In genomic region chr12:46373303-46374182, GRCh38 we compare ENCODE assay signal across 8 cellular contexts. TPM values are rescaled to one million over a fixed set of nuclear protein-coding genes. Genes with fewer than 3 reads are reported as not detected.
DNase-seq lines count a peak whose midpoint lies in the region; ATAC-seq, FAIRE-seq and TF ChIP-seq lines count a peak whose summit lies in the region.

No MANE protein-coding gene starts in this region.

- H3K4me1 Mint-ChIP-seq in CD4-positive, alpha-beta memory T cell = peaks cover 32 to 59% (median 36%) of the 10 kb centered on the region in 4 donors

- FAIRE-seq in kidney (lab: Jason Lieb, UNC) = no peak

- peak overlapping the region; percentile 76 to 93 for H3K4me3 ChIP-seq in CD4-positive, alpha-beta memory T cell (ENCODE audit: low read length in 2 of 2)
- H3K4me3 ChIP-seq in HUES6 (ENCODE audit: low read depth, low read length) (peak overlapping the region; percentile 81), mammary epithelial cell (replicated peaks in 1 of 3; ENCODE audit: insufficient read depth in 1 of 3, low read depth in 2 of 3, low read length in 3 of 3) (peak overlapping the region; percentile 55 to 91 (median 74)), kidney (ENCODE audit: low read length in 2 of 2) (peak overlapping the region; percentile 76 to 96), spleen (peak overlapping the region; percentile 84 to 99 (median 94))

- H3K79me2 ChIP-seq in mammary epithelial cell (ENCODE audit: insufficient read depth, low read length) = peaks cover 53% of the 10 kb centered on the region

- CTCF ChIA-PET in CD4-positive, alpha-beta memory T cell (lab: Charles Lee; ENCODE audit: partially characterized antibody) = interaction anchor here (1.0 kb wide), 1 partner anchor 212 kb away, joined by 3 read pairs; no protein-coding TSS in a partner anchor
- CTCF ChIA-PET in mammary epithelial cell (lab: Charles Lee; ENCODE audit: low non-redundant PET) = interaction anchor here (0.5 kb wide), 2 partner anchors 30 to 329 kb away, joined by 3 to 6 read pairs; no protein-coding TSS in a partner anchor

- no peaks in the 10 kb centered on the region for H3K9me3 ChIP-seq in CD4-positive, alpha-beta memory T cell (ENCODE audit: control insufficient read depth in 1 of 2, low read length in 2 of 2)
- H3K9me3 ChIP-seq in HUES6 (ENCODE audit: control insufficient read depth, insufficient read depth, low read depth, low read length) (no peaks in the 10 kb centered on the region), mammary epithelial cell (replicated peaks; ENCODE audit: insufficient read depth, low read length) (no peaks in the 10 kb centered on the region), kidney (ENCODE audit: control insufficient read depth in 1 of 2, low read length in 2 of 2) (no peaks in the 10 kb centered on the region), spleen (no peaks in the 10 kb centered on the region)

- H3K9ac ChIP-seq in HUES6 (ENCODE audit: low read length) (peak overlapping the region; percentile 88), mammary epithelial cell (ENCODE audit: insufficient read depth, low read length) (peak overlapping the region; percentile 98), kidney (ENCODE audit: low read length in 2 of 2) (peak overlapping the region; percentile 79 to 95)

- H2AFZ ChIP-seq in mammary epithelial cell (ENCODE audit: low read depth, low read length) = peak overlapping the region; percentile 95

- H3K36me3 Mint-ChIP-seq in CD4-positive, alpha-beta memory T cell = peaks cover 15 to 39% of the 10 kb centered on the region in 2 donors

- no peak for TF ChIP-seq POLR2A in spleen (IDR thresholded peaks at IDR 0.05)

- H4K20me1 ChIP-seq in mammary epithelial cell (ENCODE audit: insufficient read depth, low read length) = peaks cover 19% of the 10 kb centered on the region

- H3K27me3 Mint-ChIP-seq in CD4-positive, alpha-beta memory T cell = peaks cover 0 to 6% of the 10 kb centered on the region in 2 donors

- peak; percentile 38 to 47 (median 46) for DNase-seq in CD4-positive, alpha-beta memory T cell
- DNase-seq in T-helper 9 cell (peak; percentile 25), mammary epithelial cell (peak; percentile 58), kidney (peak; percentile 86), spleen (peak; percentile 91), NCI-H1048 (lab: John Stamatoyannopoulos, UW) (no peak)

- no peaks in the 10 kb centered on the region for H3K27me3 ChIP-seq in CD4-positive, alpha-beta memory T cell (ENCODE audit: insufficient read depth, low read length)
- peaks cover 2% of the 10 kb centered on the region; the same call in 1 of the 2 replicates for H3K27me3 ChIP-seq in HUES6 (ENCODE audit: control insufficient read depth, insufficient read depth, low read length)
- no peaks in the 10 kb centered on the region for H3K27me3 ChIP-seq in mammary epithelial cell (ENCODE audit: insufficient read depth, low read length)
- H3K27me3 ChIP-seq in spleen (replicated peaks in 1 of 7) = no peaks in the 10 kb centered on the region

- whole genome bisulfite sequencing in mammary epithelial cell (ENCODE audit: low coverage, missing lambda C conversion rate) = 53% methylated on average over 27 of the region's 33 CpGs
- 7 to 12% (median 8%) methylated on average over 33 of the region's 33 CpGs for WGBS in spleen, 5 donors

- H3K27ac Mint-ChIP-seq in CD4-positive, alpha-beta memory T cell = peak overlapping the region; percentile 91 to 99 (median 99)

- intact Hi-C loops in CD4-positive, alpha-beta memory T cell (cut with micrococcal nuclease) = loop anchor here (1.0 to 10.0 kb wide), 6 partner anchors 26 to 1156 kb away; partner anchors contain the start of gene ANO6
- intact Hi-C loops in mammary epithelial cell (cut with micrococcal nuclease) (loop anchor here (2.0 to 5.0 kb wide), 3 partner anchors 69 to 649 kb away; no protein-coding TSS in a partner anchor), kidney (cut with DNase I) (no loop called here), spleen (cut with DNase I; ENCODE audit: low total_unique reads) (no loop called here)

- peak in 1 of 2 donors; percentile 1 for TF ChIP-seq CTCF in mammary epithelial cell (conservative IDR thresholded peaks at IDR 0.05 in 1 of 2, IDR thresholded peaks at IDR 0.05 in 1 of 2; ENCODE audit: extremely low read depth in 1 of 2, insufficient read depth in 1 of 2, low read depth in 1 of 2, low read length in 2 of 2)
- no peak for TF ChIP-seq CTCF in kidney (IDR thresholded peaks at IDR 0.05; ENCODE audit: borderline replicate concordance, extremely low read depth, insufficient read depth)
- TF ChIP-seq CTCF in spleen (IDR thresholded peaks at IDR 0.05 in 8 of 11, conservative IDR thresholded peaks at IDR 0.05 in 3 of 11) = peak in 1 of 11 experiments; percentile 7

- peak overlapping the region; percentile 93 for H3K4me2 ChIP-seq in mammary epithelial cell (ENCODE audit: insufficient read depth, low read depth, low read length)

- peak overlapping the region; percentile 94 to 99 (median 96) for H3K4me3 Mint-ChIP-seq in CD4-positive, alpha-beta memory T cell

- H3K4me1 ChIP-seq in CD4-positive, alpha-beta memory T cell (ENCODE audit: insufficient read depth, low read length) = peaks cover 45% of the 10 kb centered on the region
- H3K4me1 ChIP-seq in HUES6 (ENCODE audit: control insufficient read depth, insufficient read depth, low read length) (peaks cover 27% of the 10 kb centered on the region), mammary epithelial cell (ENCODE audit: insufficient read depth, low read length) (peaks cover 17% of the 10 kb centered on the region), kidney (ENCODE audit: control insufficient read depth in 1 of 2, insufficient read depth in 1 of 2, low read depth in 1 of 2, low read length in 2 of 2) (peaks cover 11 to 15% of the 10 kb centered on the region in 2 donors), spleen (peaks cover 22 to 45% (median 38%) of the 10 kb centered on the region in 6 donors)

- dilution Hi-C loops in mammary epithelial cell (cut with HindIII; ENCODE audit: low sequenced_read_pairs) = loop anchor here (25.0 kb wide), 1 partner anchor 639 kb away; no protein-coding TSS in a partner anchor

- H3K27ac ChIP-seq in CD4-positive, alpha-beta memory T cell (ENCODE audit: low read depth, low read length) = peak overlapping the region; percentile 88
- H3K27ac ChIP-seq in HUES6 (ENCODE audit: low read depth, low read length) (peak overlapping the region; percentile 41; the same call in 1 of the 2 replicates), mammary epithelial cell (ENCODE audit: insufficient read depth, low read depth, low read length) (peak overlapping the region; percentile 98), kidney (ENCODE audit: low read depth in 2 of 2, low read length in 2 of 2) (peak overlapping the region; percentile 94 to 98), spleen (peak overlapping the region; percentile 90 to 100 (median 98))

- in situ Hi-C loops in mammary epithelial cell (cut with MboI; ENCODE audit: low sequenced_read_pairs in 2 of 2) = no loop called here

- peaks cover 19% of the 10 kb centered on the region for H3K36me3 ChIP-seq in CD4-positive, alpha-beta memory T cell (ENCODE audit: insufficient read depth, low read length)
- H3K36me3 ChIP-seq in HUES6 (ENCODE audit: control insufficient read depth, insufficient read depth, low read length) (peaks cover 32% of the 10 kb centered on the region), mammary epithelial cell (ENCODE audit: insufficient read depth, low read length) (peaks cover 26% of the 10 kb centered on the region), kidney (ENCODE audit: control insufficient read depth in 1 of 2, insufficient read depth in 2 of 2, low read length in 2 of 2) (peaks cover 12 to 15% of the 10 kb centered on the region in 2 donors), spleen (peaks cover 0 to 26% (median 21%) of the 10 kb centered on the region in 6 donors)

- TSS peak; percentile 16 for BruUV-seq in mammary epithelial cell (replicated peaks; lab: Mats Ljungman, UMichigan)

- ATAC-seq in GM19455 (IDR thresholded peaks at IDR 0.05; ENCODE audit: unreplicated experiment) = no peak

- peaks cover 0 to 7% (median 0%) of the 10 kb centered on the region in 8 donors for H3K9me3 Mint-ChIP-seq in CD4-positive, alpha-beta memory T cell

- POLR2A ChIA-PET in CD4-positive, alpha-beta memory T cell (lab: Charles Lee; ENCODE audit: partially characterized antibody) = interaction anchor here (1.0 to 5.7 kb wide), 9 partner anchors 10 to 288 kb away, joined by 3 to 114 read pairs (median 6); partner anchors contain the start of gene SLC38A1

RNA-seq across cellular contexts. Expression of gene SLC38A2, which starts 1.0 kb away (rescaled TPM):
- 100 to 1,000 TPM; 200 to 208 TPM for total RNA-seq in CD4-positive, alpha-beta memory T cell
- polyA plus RNA-seq in CD4-positive, alpha-beta memory T cell = 10 to 100 TPM; 46.8 to 73.6 TPM
- 100 to 1,000 TPM; 774 to 995 TPM for total RNA-seq in mammary epithelial cell
- polyA plus RNA-seq in mammary epithelial cell = 153 TPM
- 348 TPM for polyA minus RNA-seq in mammary epithelial cell
- 189 TPM for total RNA-seq in kidney
- polyA plus RNA-seq in kidney (ENCODE audit: insufficient read depth, low read depth, low replicate concordance) = 38.6 TPM
- 100 to 1,000 TPM; 118 to 297 (median 211) TPM for total RNA-seq in spleen
- 10 to 100 TPM; 40.7 to 55.9 (median 49.8) TPM for polyA plus RNA-seq in spleen

Comparison
In these comparisons a context has a peak if more than half of its experiments do, and no peak if none do; other contexts are left out.
1. H3K27ac ChIP-seq: peak in every context shown above with its lines; median percentile 98 in mammary epithelial cell; 98 in spleen; 96 in kidney; 88 in CD4-positive, alpha-beta memory T cell; 41 in HUES6.
2. intact Hi-C loops: an anchor here in CD4-positive, alpha-beta memory T cell (1.0 to 10.0 kb wide) and mammary epithelial cell (2.0 to 5.0 kb wide); none called in kidney and spleen.